In genomic region chr2:217090024-217090473, GRCh38 we compare ENCODE assay signal across 8 cellular contexts.
A peak's percentile ranks its signal among the peaks of the same experiment; 100 is the strongest.
DNase-seq lines count a peak whose midpoint lies in the region; ATAC-seq, FAIRE-seq and TF ChIP-seq lines count a peak whose summit lies in the region.

No MANE protein-coding gene starts in this region.

- no peak overlapping the region for H3K4me3 ChIP-seq in GM06990 (replicated peaks; ENCODE audit: low read depth, low read length)
- H3K4me3 ChIP-seq in K562: no peak overlapping the region
- no peak overlapping the region for H3K4me3 ChIP-seq in small intestine (ENCODE audit: low read depth in 1 of 2, low read length in 2 of 2)
- no peak overlapping the region for H3K4me3 ChIP-seq in HAP-1

- H4K20me1 ChIP-seq in K562 (replicated peaks; ENCODE audit: control insufficient read depth, insufficient read depth, low read length): no peaks in the 10 kb centered on the region

- H3K27me3 ChIP-seq in GM06990 (replicated peaks; ENCODE audit: control insufficient read depth, insufficient read depth, low read length) (no peaks in the 10 kb centered on the region), K562 (ENCODE audit: control insufficient read depth in 2 of 2, insufficient read depth in 2 of 2, low read length in 2 of 2) (no peaks in the 10 kb centered on the region), small intestine (ENCODE audit: control insufficient read depth in 2 of 2, insufficient read depth in 2 of 2, low read length in 2 of 2) (no peaks in the 10 kb centered on the region), HAP-1 (ENCODE audit: low read depth) (peaks cover 4% of the 10 kb centered on the region; the same call in 1 of the 2 replicates)

- peak overlapping the region; percentile 77 for H3K27ac ChIP-seq in K562 (ENCODE audit: extremely low read depth, low read depth, low read length)
- no peak overlapping the region for H3K27ac ChIP-seq in small intestine (ENCODE audit: low read depth in 1 of 2, low read length in 1 of 2)

- in situ Hi-C loops in K562 (cut with MboI) (no loop called here), HAP-1 (cut with MboI; ENCODE audit: low sequenced_read_pairs) (no loop called here)

- H3K36me3 ChIP-seq in GM06990 (ENCODE audit: control insufficient read depth, insufficient read depth, low read length): no peaks in the 10 kb centered on the region
- H3K36me3 ChIP-seq in K562 (ENCODE audit: control insufficient read depth, insufficient read depth, low read length): no peaks in the 10 kb centered on the region
- H3K36me3 ChIP-seq in small intestine (ENCODE audit: control insufficient read depth in 2 of 2, insufficient read depth in 2 of 2, low read length in 2 of 2): no peaks in the 10 kb centered on the region
- H3K36me3 ChIP-seq in HAP-1 (replicated peaks): no peaks in the 10 kb centered on the region

- no TSS peak for BruUV-seq in K562 (replicated peaks; lab: Mats Ljungman, UMichigan)

- TF ChIP-seq POLR2A in K562 (conservative IDR thresholded peaks at IDR 0.05): no peak

- FAIRE-seq in K562 (lab: Jason Lieb, UNC) (peak; percentile 85), small intestine (lab: Jason Lieb, UNC) (no peak)

- H2AFZ ChIP-seq in K562 (ENCODE audit: low read depth, low read length): peak overlapping the region; percentile 74

- intact Hi-C loops in K562 (cut with micrococcal nuclease): loop anchor here (1.0 to 5.0 kb wide), 3 partner anchors 12 to 62 kb away; no protein-coding TSS in a partner anchor

- CTCF ChIA-PET in K562 (lab: Yijun Ruan, JAX; ENCODE audit: low intra/inter-chr PET ratio): no interaction called here

- H3K9ac ChIP-seq in K562 (ENCODE audit: insufficient read depth in 1 of 2, low read depth in 2 of 2, low read length in 2 of 2): peak overlapping the region in 1 of 2 experiments; percentile 61; a peak in 2 of 4 replicates

- no peak for TF ChIP-seq CTCF in GM06990 (IDR thresholded peaks at IDR 0.05; ENCODE audit: insufficient read depth, low read length, poor library complexity, severe bottlenecking)
- no peak for TF ChIP-seq CTCF in K562 (IDR thresholded peaks at IDR 0.05 in 2 of 3, conservative IDR thresholded peaks at IDR 0.05 in 1 of 3; ENCODE audit: insufficient read depth in 2 of 3, low read depth in 1 of 3, low read length in 3 of 3)

- H3K9me1 ChIP-seq in K562 (ENCODE audit: control insufficient read depth, insufficient read depth, low read length): no peaks in the 10 kb centered on the region

- no peaks in the 10 kb centered on the region for H3K79me2 ChIP-seq in K562 (ENCODE audit: control insufficient read depth, insufficient read depth, low read length)

- H3K4me2 ChIP-seq in K562 (ENCODE audit: insufficient read depth, low read length): peak overlapping the region; percentile 48

- 0 out of 4 replicates have a peak, but pooled peaks of 1 of the 2 experiments have one; percentile 6 for TF ChIP-seq RAD21 in K562 (CRISPR knock-in tag; conservative IDR thresholded peaks at IDR 0.05 in 1 of 2, IDR thresholded peaks at IDR 0.05 in 1 of 2)

- DNase-seq in GM06990 (ENCODE audit: extremely low read depth, insufficient read length) (peak; percentile 78), K562 (ENCODE audit: extremely low read depth in 1 of 4, low spot score in 3 of 4) (peak; percentile 42 to 72 (median 58)), small intestine (no peak), NCI-H128 (lab: John Stamatoyannopoulos, UW; ENCODE audit: unreplicated experiment) (no peak), NK-92 (lab: John Stamatoyannopoulos, UW; ENCODE audit: unreplicated experiment) (no peak), HAP-1 (ENCODE audit: low spot score in 2 of 2) (no peak)

- H3K9me3 ChIP-seq in K562 (replicated peaks; ENCODE audit: control insufficient read depth, insufficient read depth, low read depth, low read length) (no peaks in the 10 kb centered on the region), small intestine (ENCODE audit: control insufficient read depth, low read depth) (no peaks in the 10 kb centered on the region), HAP-1 (no peaks in the 10 kb centered on the region; the same call in 1 of the 2 replicates)

- peak; percentile 75 for ATAC-seq in GM21360 (IDR thresholded peaks at IDR 0.05; ENCODE audit: unreplicated experiment)
- peak; percentile 74 for ATAC-seq in HG03558 (IDR thresholded peaks at IDR 0.05; ENCODE audit: extremely low read depth, unreplicated experiment)
- peak; percentile 72 for ATAC-seq in K562

- TF ChIP-seq EP300 in K562 (IDR thresholded peaks at IDR 0.05; ENCODE audit: low read length): peak; percentile 73; the same call in 1 of the 2 replicates

- POLR2A ChIA-PET in K562 (lab: Yijun Ruan, JAX): interaction anchor here (0.6 to 1.6 kb wide), 2 partner anchors 12 to 41 kb away, joined by 3 to 6 read pairs; no protein-coding TSS in a partner anchor

- H3K4me1 ChIP-seq in K562 (replicated peaks in 1 of 2; ENCODE audit: control insufficient read depth in 2 of 2, insufficient read depth in 2 of 2, low read length in 2 of 2) (peaks cover 15 to 52% of the 10 kb centered on the region in 2 experiments), small intestine (ENCODE audit: control insufficient read depth in 2 of 2, insufficient read depth in 1 of 2, low read depth in 1 of 2, low read length in 1 of 2) (no peaks in the 10 kb centered on the region), HAP-1 (no peaks in the 10 kb centered on the region)

- 0% methylated on average over 5 of the region's 5 CpGs for WGBS in K562 (ENCODE audit: insufficient coverage, low coverage, missing lambda C conversion rate)
- 33 to 67% (median 36%) methylated on average over 5 of the region's 5 CpGs for WGBS in small intestine, 3 donors

TF ChIP-seq in K562, 482 proteins besides CTCF, POLR2A, EP300 and RAD21 (continues in another document):
- TF ChIP-seq, protein P1, sequence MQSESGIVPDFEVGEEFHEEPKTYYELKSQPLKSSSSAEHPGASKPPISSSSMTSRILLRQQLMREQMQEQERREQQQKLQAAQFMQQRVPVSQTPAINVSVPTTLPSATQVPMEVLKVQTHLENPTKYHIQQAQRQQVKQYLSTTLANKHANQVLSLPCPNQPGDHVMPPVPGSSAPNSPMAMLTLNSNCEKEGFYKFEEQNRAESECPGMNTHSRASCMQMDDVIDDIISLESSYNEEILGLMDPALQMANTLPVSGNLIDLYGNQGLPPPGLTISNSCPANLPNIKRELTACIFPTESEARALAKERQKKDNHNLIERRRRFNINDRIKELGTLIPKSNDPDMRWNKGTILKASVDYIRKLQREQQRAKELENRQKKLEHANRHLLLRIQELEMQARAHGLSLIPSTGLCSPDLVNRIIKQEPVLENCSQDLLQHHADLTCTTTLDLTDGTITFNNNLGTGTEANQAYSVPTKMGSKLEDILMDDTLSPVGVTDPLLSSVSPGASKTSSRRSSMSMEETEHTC (IDR thresholded peaks at IDR 0.05): no peak
- TF ChIP-seq, protein P2, sequence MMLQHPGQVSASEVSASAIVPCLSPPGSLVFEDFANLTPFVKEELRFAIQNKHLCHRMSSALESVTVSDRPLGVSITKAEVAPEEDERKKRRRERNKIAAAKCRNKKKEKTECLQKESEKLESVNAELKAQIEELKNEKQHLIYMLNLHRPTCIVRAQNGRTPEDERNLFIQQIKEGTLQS (IDR thresholded peaks at IDR 0.05): peak; percentile 34; the same call in 1 of the 2 replicates
- TF ChIP-seq, protein P2 (CRISPR knock-in tag; conservative IDR thresholded peaks at IDR 0.05): no peak
- TF ChIP-seq ZNF175 (CRISPR knock-in tag; IDR thresholded peaks at IDR 0.05; ENCODE audit: low read depth) (no peak), TAL1 (IDR thresholded peaks at IDR 0.05) (peak; percentile 12; the same call in 1 of the 2 replicates), NCOA6 (IDR thresholded peaks at IDR 0.05) (no peak), ATF7 (IDR thresholded peaks at IDR 0.05) (0 out of 2 replicates have a peak, but pooled peaks have one; percentile 13), ZNF217 (CRISPR knock-in tag; IDR thresholded peaks at IDR 0.05) (no peak), ZNF644 (tag; IDR thresholded peaks at IDR 0.05; ENCODE audit: low read depth) (no peak), RBM17 (IDR thresholded peaks at IDR 0.05; ENCODE audit: borderline replicate concordance, low read depth, low read length) (no peak), RB1 (IDR thresholded peaks at IDR 0.05; ENCODE audit: low read depth) (no peak), NONO (IDR thresholded peaks at IDR 0.05; ENCODE audit: low read depth in 2 of 2, low read length in 1 of 2) (no peak), RBM14 (IDR thresholded peaks at IDR 0.05; ENCODE audit: borderline replicate concordance, insufficient read depth, low read depth, low read length) (no peak)

Comparison
In these comparisons a context has a peak if more than half of its experiments do, and no peak if none do; other contexts are left out.
1. DNase-seq: peak in GM06990 (single experiment) and K562 (4 of 4); none in small intestine (single experiment), NCI-H128 (single experiment), NK-92 (single experiment) and HAP-1 (0 of 2).
2. Peak in every context shown above with its lines, with median percentiles within 50 percentile points of each other: ATAC-seq.